Comparison of ENCODE assay signal across 29 cellular contexts in genomic region chr18:33269223-33269622, GRCh38.
"Had no signal": no experiment of that assay in that cellular context is flagged by ENCODE, and none has a peak within 500 bp of the region (broad histone marks: within the 10 kb centered on the region; RNA-seq: fewer than 3 reads in every experiment).

No MANE protein-coding gene starts in this region.

- H3K9me3 Mint-ChIP-seq: activated CD4-positive, alpha-beta memory T cell treated with anti-CD3 and anti-CD28 coated beads, Interleukin-2, amount 10 ng/mL, durations not matched to agents 7 days and 5 days; activated CD4-positive, alpha-beta T cell treated with anti-CD3 and anti-CD28 coated beads, Interleukin-2, amount 10 ng/mL, durations not matched to agents 24 days and 14 days; activated T-cell treated with anti-CD3 and anti-CD28 coated beads, Interleukin-2, amount 50 U/mL, for 24 hours; activated T-helper 17 cell treated with anti-CD3 and anti-CD28 coated beads, Interleukin-2, amount 50 U/mL, for 72 hours; stimulated activated naive B cell treated with anti-CD40 and anti-IgM and Interleukin-4, amounts not matched to agents 10 μg/mL and 1 μg/mL and 100 μg/mL, for 72 hours had no signal

- H3K4me1 Mint-ChIP-seq: activated CD4-positive, alpha-beta memory T cell treated with anti-CD3 and anti-CD28 coated beads, Interleukin-2, amount 10 ng/mL, durations not matched to agents 7 days and 5 days; activated CD4-positive, alpha-beta T cell treated with anti-CD3 and anti-CD28 coated beads, Interleukin-2, amount 10 ng/mL, durations not matched to agents 24 days and 14 days; activated T-helper 17 cell treated with anti-CD3 and anti-CD28 coated beads, Interleukin-2, amount 50 U/mL, for 72 hours; mesothelial cell of epicardium; naive B cell; stimulated activated naive B cell treated with anti-CD40 and anti-IgM and Interleukin-4, amounts not matched to agents 10 μg/mL and 1 μg/mL and 100 μg/mL, for 72 hours; T-helper 17 cell had no signal

- H3K27ac Mint-ChIP-seq: activated CD4-positive, alpha-beta memory T cell treated with anti-CD3 and anti-CD28 coated beads, Interleukin-2, amount 10 ng/mL, durations not matched to agents 7 days and 5 days; activated CD4-positive, alpha-beta T cell treated with anti-CD3 and anti-CD28 coated beads, Interleukin-2, amount 10 ng/mL, durations not matched to agents 24 days and 14 days; activated T-cell treated with anti-CD3 and anti-CD28 coated beads, Interleukin-2, amount 50 U/mL, for 24 hours; activated T-helper 17 cell treated with anti-CD3 and anti-CD28 coated beads, Interleukin-2, amount 50 U/mL, for 72 hours; mesothelial cell of epicardium; naive B cell; stimulated activated naive B cell treated with anti-CD40 and anti-IgM and Interleukin-4, amounts not matched to agents 10 μg/mL and 1 μg/mL and 100 μg/mL, for 72 hours; T-helper 17 cell had no signal

- H3K27ac ChIP-seq: brain microvascular endothelial cell, coronary artery, dorsolateral prefrontal cortex, gastroesophageal sphincter, hepatocyte, stomach, thyroid gland, upper lobe of right lung, WERI-Rb-1 had no signal

- DNase-seq: activated CD4-positive, alpha-beta memory T cell treated with anti-CD3 and anti-CD28 coated beads, Interleukin-2, amount 10 ng/mL, durations not matched to agents 7 days and 5 days; activated CD4-positive, alpha-beta T cell treated with anti-CD3 and anti-CD28 coated beads, Interleukin-2, amount 10 ng/mL, durations not matched to agents 24 days and 14 days; activated CD4-positive, CD25-positive, alpha-beta regulatory T cell treated with anti-CD3 and anti-CD28 coated beads, Interleukin-2, amount 50 U/mL, for 72 hours; activated CD8-positive, alpha-beta memory T cell treated with anti-CD3 and anti-CD28 coated beads, Interleukin-2, amount 50 U/mL, for 48 hours; activated gamma-delta T cell treated with Interleukin-2 at 50 U/mL for 16 hours; activated naive CD4-positive, alpha-beta T cell treated with anti-CD3 and anti-CD28 coated beads, Interleukin-2, amount 50 U/mL, for 16 hours; activated T-cell treated with anti-CD3 and anti-CD28 coated beads, Interleukin-2, amount 50 U/mL, for 24 hours; amniotic stem cell; brain microvascular endothelial cell; dorsolateral prefrontal cortex; effector memory CD4-positive, alpha-beta T cell; islet precursor cell; left ventricle myocardium superior; naive B cell; right cardiac atrium; stimulated activated CD4-positive, alpha-beta T cell treated with anti-CD3 and anti-CD28 coated beads, Interleukin-15, amount 100 ng/mL, for 24 hours; stimulated activated CD4-positive, alpha-beta T cell treated with anti-CD3 and anti-CD28 coated beads, Interleukin-2, amount 100 ng/mL, for 24 hours; stimulated activated naive B cell treated with anti-CD40 and anti-IgM and Interleukin-4, amounts not matched to agents 10 μg/mL and 1 μg/mL and 100 μg/mL, for 72 hours; stomach; T-helper 17 cell; T1000; thyroid gland; upper lobe of right lung; WERI-Rb-1 had no signal

- H3K36me3 Mint-ChIP-seq: mesothelial cell of epicardium; naive B cell; stimulated activated naive B cell treated with anti-CD40 and anti-IgM and Interleukin-4, amounts not matched to agents 10 μg/mL and 1 μg/mL and 100 μg/mL, for 72 hours had no signal

- H3K27me3 ChIP-seq: brain microvascular endothelial cell, gastroesophageal sphincter, hepatocyte, stomach, thyroid gland, upper lobe of right lung had no signal

- H3K9me3 ChIP-seq: gastroesophageal sphincter, stomach, thyroid gland, upper lobe of right lung had no signal

- H3K4me3 ChIP-seq: coronary artery, dorsolateral prefrontal cortex, gastroesophageal sphincter, hepatocyte, stomach, thyroid gland, upper lobe of right lung had no signal

- H3K36me3 ChIP-seq: brain microvascular endothelial cell, gastroesophageal sphincter, stomach, thyroid gland, upper lobe of right lung, WERI-Rb-1 had no signal

- H3K4me3 Mint-ChIP-seq: activated CD4-positive, alpha-beta memory T cell treated with anti-CD3 and anti-CD28 coated beads, Interleukin-2, amount 10 ng/mL, durations not matched to agents 7 days and 5 days; activated CD4-positive, alpha-beta T cell treated with anti-CD3 and anti-CD28 coated beads, Interleukin-2, amount 10 ng/mL, durations not matched to agents 24 days and 14 days; activated T-cell treated with anti-CD3 and anti-CD28 coated beads, Interleukin-2, amount 50 U/mL, for 24 hours; activated T-helper 17 cell treated with anti-CD3 and anti-CD28 coated beads, Interleukin-2, amount 50 U/mL, for 72 hours; mesothelial cell of epicardium; naive B cell; stimulated activated naive B cell treated with anti-CD40 and anti-IgM and Interleukin-4, amounts not matched to agents 10 μg/mL and 1 μg/mL and 100 μg/mL, for 72 hours; T-helper 17 cell had no signal

- H3K4me1 ChIP-seq: gastroesophageal sphincter, stomach, thyroid gland, upper lobe of right lung had no signal

- H3K27me3 Mint-ChIP-seq: activated CD4-positive, alpha-beta memory T cell treated with anti-CD3 and anti-CD28 coated beads, Interleukin-2, amount 10 ng/mL, durations not matched to agents 7 days and 5 days; activated CD4-positive, alpha-beta T cell treated with anti-CD3 and anti-CD28 coated beads, Interleukin-2, amount 10 ng/mL, durations not matched to agents 24 days and 14 days; activated T-cell treated with anti-CD3 and anti-CD28 coated beads, Interleukin-2, amount 50 U/mL, for 24 hours; activated T-helper 17 cell treated with anti-CD3 and anti-CD28 coated beads, Interleukin-2, amount 50 U/mL, for 72 hours; naive B cell; stimulated activated naive B cell treated with anti-CD40 and anti-IgM and Interleukin-4, amounts not matched to agents 10 μg/mL and 1 μg/mL and 100 μg/mL, for 72 hours; T-helper 17 cell had no signal
